In the genomic region with DNA sequence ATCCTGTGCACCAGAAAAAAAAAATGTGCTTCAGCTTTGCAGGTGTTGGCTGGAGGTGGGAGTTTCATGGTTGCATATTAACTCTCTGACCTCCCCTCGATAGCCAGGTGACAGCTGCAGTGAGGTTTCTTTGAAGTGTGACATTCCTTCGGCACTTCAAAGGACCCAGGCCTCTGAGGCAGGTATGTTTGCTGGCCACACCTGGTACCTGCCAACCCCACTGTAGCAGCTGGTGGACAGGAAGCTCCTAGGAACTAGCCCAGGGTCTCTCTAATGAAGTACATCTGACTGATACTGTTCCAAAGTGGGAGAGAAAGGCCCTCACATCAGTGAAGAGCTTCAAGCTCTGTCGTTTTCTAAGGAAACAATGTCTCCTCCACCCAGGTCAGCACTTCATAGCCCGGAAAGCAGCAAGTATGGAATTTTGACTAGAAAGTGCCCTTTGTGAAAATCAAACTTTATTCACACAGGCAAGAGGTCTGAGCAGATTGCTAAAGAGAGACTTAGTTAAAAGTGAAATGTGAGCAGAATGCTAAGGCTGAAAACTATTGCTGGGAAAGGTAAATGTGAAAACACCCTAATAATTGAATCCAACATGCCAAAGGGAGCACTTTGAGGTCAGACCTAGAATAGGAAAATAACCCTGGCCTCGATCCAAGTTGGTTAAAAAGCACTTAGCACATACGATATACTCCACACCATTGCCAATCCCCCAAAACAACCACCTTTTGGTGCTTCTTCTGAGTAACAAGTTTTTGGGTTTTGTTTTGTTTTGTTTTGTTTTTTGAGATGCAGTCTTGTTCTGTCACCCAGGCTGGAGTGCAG, we compare ENCODE assay signal across 1 cellular context.
A peak's percentile ranks its signal among the peaks of the same experiment; 100 is the strongest.
TF ChIP-seq lines count a peak whose summit lies in the region.

No MANE protein-coding gene starts in this region.

TF ChIP-seq in HepG2, 621 proteins besides CTCF, POLR2A, EP300 and RAD21 (continued from another document and continues in another):
- no peak for TF ChIP-seq CC2D1A (CRISPR knock-in tag; IDR thresholded peaks at IDR 0.05)
- no peak for TF ChIP-seq ATAD3A (CRISPR knock-in tag; IDR thresholded peaks at IDR 0.05)
- TF ChIP-seq, protein P1, sequence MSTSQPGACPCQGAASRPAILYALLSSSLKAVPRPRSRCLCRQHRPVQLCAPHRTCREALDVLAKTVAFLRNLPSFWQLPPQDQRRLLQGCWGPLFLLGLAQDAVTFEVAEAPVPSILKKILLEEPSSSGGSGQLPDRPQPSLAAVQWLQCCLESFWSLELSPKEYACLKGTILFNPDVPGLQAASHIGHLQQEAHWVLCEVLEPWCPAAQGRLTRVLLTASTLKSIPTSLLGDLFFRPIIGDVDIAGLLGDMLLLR (CRISPR knock-in tag; IDR thresholded peaks at IDR 0.05) = no peak
- TF ChIP-seq ZNF382 (CRISPR knock-in tag; IDR thresholded peaks at IDR 0.05; ENCODE audit: borderline replicate concordance) = no peak
- TF ChIP-seq, protein P2, sequence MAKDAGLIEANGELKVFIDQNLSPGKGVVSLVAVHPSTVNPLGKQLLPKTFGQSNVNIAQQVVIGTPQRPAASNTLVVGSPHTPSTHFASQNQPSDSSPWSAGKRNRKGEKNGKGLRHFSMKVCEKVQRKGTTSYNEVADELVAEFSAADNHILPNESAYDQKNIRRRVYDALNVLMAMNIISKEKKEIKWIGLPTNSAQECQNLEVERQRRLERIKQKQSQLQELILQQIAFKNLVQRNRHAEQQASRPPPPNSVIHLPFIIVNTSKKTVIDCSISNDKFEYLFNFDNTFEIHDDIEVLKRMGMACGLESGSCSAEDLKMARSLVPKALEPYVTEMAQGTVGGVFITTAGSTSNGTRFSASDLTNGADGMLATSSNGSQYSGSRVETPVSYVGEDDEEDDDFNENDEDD (CRISPR knock-in tag; IDR thresholded peaks at IDR 0.05; ENCODE audit: borderline replicate concordance) = 0 out of 2 replicates have a peak, but pooled peaks have one; percentile 20
- TF ChIP-seq, protein P3, sequence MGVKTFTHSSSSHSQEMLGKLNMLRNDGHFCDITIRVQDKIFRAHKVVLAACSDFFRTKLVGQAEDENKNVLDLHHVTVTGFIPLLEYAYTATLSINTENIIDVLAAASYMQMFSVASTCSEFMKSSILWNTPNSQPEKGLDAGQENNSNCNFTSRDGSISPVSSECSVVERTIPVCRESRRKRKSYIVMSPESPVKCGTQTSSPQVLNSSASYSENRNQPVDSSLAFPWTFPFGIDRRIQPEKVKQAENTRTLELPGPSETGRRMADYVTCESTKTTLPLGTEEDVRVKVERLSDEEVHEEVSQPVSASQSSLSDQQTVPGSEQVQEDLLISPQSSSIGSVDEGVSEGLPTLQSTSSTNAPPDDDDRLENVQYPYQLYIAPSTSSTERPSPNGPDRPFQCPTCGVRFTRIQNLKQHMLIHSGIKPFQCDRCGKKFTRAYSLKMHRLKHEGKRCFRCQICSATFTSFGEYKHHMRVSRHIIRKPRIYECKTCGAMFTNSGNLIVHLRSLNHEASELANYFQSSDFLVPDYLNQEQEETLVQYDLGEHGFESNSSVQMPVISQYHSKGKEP (CRISPR knock-in tag; IDR thresholded peaks at IDR 0.05) = no peak
- TF ChIP-seq ZMYM3 (CRISPR knock-in tag; IDR thresholded peaks at IDR 0.05) = no peak
- TF ChIP-seq HOXA5 (CRISPR knock-in tag; IDR thresholded peaks at IDR 0.05) = no peak
- TF ChIP-seq, protein P4, sequence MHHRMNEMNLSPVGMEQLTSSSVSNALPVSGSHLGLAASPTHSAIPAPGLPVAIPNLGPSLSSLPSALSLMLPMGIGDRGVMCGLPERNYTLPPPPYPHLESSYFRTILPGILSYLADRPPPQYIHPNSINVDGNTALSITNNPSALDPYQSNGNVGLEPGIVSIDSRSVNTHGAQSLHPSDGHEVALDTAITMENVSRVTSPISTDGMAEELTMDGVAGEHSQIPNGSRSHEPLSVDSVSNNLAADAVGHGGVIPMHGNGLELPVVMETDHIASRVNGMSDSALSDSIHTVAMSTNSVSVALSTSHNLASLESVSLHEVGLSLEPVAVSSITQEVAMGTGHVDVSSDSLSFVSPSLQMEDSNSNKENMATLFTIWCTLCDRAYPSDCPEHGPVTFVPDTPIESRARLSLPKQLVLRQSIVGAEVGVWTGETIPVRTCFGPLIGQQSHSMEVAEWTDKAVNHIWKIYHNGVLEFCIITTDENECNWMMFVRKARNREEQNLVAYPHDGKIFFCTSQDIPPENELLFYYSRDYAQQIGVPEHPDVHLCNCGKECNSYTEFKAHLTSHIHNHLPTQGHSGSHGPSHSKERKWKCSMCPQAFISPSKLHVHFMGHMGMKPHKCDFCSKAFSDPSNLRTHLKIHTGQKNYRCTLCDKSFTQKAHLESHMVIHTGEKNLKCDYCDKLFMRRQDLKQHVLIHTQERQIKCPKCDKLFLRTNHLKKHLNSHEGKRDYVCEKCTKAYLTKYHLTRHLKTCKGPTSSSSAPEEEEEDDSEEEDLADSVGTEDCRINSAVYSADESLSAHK (CRISPR knock-in tag; IDR thresholded peaks at IDR 0.05; ENCODE audit: borderline replicate concordance) = no peak
- TF ChIP-seq, protein P5, sequence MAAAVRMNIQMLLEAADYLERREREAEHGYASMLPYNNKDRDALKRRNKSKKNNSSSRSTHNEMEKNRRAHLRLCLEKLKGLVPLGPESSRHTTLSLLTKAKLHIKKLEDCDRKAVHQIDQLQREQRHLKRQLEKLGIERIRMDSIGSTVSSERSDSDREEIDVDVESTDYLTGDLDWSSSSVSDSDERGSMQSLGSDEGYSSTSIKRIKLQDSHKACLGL (CRISPR knock-in tag; IDR thresholded peaks at IDR 0.05) = no peak
- TF ChIP-seq RXRA (CRISPR knock-in tag; IDR thresholded peaks at IDR 0.05) = peak; percentile 86; the same call in 1 of the 2 replicates
- no peak for TF ChIP-seq KLF6 (CRISPR knock-in tag; IDR thresholded peaks at IDR 0.05)
- TF ChIP-seq ZNF17 (CRISPR knock-in tag; IDR thresholded peaks at IDR 0.05) = no peak
- no peak for TF ChIP-seq ZSCAN29 (CRISPR knock-in tag; conservative IDR thresholded peaks at IDR 0.05)
- peak; percentile 85 for TF ChIP-seq HDAC2 (CRISPR knock-in tag; IDR thresholded peaks at IDR 0.05)
- TF ChIP-seq MED8 (CRISPR knock-in tag; IDR thresholded peaks at IDR 0.05; ENCODE audit: insufficient replicate concordance) = peak; percentile 52
- TF ChIP-seq, protein P6, sequence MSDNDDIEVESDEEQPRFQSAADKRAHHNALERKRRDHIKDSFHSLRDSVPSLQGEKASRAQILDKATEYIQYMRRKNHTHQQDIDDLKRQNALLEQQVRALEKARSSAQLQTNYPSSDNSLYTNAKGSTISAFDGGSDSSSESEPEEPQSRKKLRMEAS (IDR thresholded peaks at IDR 0.05) = peak; percentile 33; the same call in 1 of the 2 replicates
- TF ChIP-seq ZNF180 (CRISPR knock-in tag; IDR thresholded peaks at IDR 0.05; ENCODE audit: borderline replicate concordance, low read depth) = no peak
- no peak for TF ChIP-seq MIER3 (CRISPR knock-in tag; IDR thresholded peaks at IDR 0.05; ENCODE audit: borderline replicate concordance)
- TF ChIP-seq FOXM1 (CRISPR knock-in tag; IDR thresholded peaks at IDR 0.05) = no peak
- no peak for TF ChIP-seq SIN3B (IDR thresholded peaks at IDR 0.05; ENCODE audit: low read length)
- TF ChIP-seq, protein P7, sequence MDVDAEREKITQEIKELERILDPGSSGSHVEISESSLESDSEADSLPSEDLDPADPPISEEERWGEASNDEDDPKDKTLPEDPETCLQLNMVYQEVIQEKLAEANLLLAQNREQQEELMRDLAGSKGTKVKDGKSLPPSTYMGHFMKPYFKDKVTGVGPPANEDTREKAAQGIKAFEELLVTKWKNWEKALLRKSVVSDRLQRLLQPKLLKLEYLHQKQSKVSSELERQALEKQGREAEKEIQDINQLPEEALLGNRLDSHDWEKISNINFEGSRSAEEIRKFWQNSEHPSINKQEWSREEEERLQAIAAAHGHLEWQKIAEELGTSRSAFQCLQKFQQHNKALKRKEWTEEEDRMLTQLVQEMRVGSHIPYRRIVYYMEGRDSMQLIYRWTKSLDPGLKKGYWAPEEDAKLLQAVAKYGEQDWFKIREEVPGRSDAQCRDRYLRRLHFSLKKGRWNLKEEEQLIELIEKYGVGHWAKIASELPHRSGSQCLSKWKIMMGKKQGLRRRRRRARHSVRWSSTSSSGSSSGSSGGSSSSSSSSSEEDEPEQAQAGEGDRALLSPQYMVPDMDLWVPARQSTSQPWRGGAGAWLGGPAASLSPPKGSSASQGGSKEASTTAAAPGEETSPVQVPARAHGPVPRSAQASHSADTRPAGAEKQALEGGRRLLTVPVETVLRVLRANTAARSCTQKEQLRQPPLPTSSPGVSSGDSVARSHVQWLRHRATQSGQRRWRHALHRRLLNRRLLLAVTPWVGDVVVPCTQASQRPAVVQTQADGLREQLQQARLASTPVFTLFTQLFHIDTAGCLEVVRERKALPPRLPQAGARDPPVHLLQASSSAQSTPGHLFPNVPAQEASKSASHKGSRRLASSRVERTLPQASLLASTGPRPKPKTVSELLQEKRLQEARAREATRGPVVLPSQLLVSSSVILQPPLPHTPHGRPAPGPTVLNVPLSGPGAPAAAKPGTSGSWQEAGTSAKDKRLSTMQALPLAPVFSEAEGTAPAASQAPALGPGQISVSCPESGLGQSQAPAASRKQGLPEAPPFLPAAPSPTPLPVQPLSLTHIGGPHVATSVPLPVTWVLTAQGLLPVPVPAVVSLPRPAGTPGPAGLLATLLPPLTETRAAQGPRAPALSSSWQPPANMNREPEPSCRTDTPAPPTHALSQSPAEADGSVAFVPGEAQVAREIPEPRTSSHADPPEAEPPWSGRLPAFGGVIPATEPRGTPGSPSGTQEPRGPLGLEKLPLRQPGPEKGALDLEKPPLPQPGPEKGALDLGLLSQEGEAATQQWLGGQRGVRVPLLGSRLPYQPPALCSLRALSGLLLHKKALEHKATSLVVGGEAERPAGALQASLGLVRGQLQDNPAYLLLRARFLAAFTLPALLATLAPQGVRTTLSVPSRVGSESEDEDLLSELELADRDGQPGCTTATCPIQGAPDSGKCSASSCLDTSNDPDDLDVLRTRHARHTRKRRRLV (CRISPR knock-in tag; IDR thresholded peaks at IDR 0.05) = no peak
- TF ChIP-seq, protein P8, sequence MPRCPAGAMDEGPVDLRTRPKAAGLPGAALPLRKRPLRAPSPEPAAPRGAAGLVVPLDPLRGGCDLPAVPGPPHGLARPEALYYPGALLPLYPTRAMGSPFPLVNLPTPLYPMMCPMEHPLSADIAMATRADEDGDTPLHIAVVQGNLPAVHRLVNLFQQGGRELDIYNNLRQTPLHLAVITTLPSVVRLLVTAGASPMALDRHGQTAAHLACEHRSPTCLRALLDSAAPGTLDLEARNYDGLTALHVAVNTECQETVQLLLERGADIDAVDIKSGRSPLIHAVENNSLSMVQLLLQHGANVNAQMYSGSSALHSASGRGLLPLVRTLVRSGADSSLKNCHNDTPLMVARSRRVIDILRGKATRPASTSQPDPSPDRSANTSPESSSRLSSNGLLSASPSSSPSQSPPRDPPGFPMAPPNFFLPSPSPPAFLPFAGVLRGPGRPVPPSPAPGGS (CRISPR knock-in tag; IDR thresholded peaks at IDR 0.05) = no peak
- TF ChIP-seq, protein P9, sequence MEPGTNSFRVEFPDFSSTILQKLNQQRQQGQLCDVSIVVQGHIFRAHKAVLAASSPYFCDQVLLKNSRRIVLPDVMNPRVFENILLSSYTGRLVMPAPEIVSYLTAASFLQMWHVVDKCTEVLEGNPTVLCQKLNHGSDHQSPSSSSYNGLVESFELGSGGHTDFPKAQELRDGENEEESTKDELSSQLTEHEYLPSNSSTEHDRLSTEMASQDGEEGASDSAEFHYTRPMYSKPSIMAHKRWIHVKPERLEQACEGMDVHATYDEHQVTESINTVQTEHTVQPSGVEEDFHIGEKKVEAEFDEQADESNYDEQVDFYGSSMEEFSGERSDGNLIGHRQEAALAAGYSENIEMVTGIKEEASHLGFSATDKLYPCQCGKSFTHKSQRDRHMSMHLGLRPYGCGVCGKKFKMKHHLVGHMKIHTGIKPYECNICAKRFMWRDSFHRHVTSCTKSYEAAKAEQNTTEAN (CRISPR knock-in tag; conservative IDR thresholded peaks at IDR 0.05) = no peak
- no peak for TF ChIP-seq TRIM24 (CRISPR knock-in tag; IDR thresholded peaks at IDR 0.05)
- TF ChIP-seq PCBP1 (IDR thresholded peaks at IDR 0.05; ENCODE audit: borderline replicate concordance, low read depth, low read length) = no peak
- no peak for TF ChIP-seq TAF15 (IDR thresholded peaks at IDR 0.05; ENCODE audit: low read depth, low read length, poor library complexity, severe bottlenecking)
- TF ChIP-seq, protein P10, sequence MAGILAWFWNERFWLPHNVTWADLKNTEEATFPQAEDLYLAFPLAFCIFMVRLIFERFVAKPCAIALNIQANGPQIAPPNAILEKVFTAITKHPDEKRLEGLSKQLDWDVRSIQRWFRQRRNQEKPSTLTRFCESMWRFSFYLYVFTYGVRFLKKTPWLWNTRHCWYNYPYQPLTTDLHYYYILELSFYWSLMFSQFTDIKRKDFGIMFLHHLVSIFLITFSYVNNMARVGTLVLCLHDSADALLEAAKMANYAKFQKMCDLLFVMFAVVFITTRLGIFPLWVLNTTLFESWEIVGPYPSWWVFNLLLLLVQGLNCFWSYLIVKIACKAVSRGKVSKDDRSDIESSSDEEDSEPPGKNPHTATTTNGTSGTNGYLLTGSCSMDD (CRISPR knock-in tag; IDR thresholded peaks at IDR 0.05) = no peak
- TF ChIP-seq PCBP2 (optimal IDR thresholded peaks at IDR 0.05; ENCODE audit: low read depth, low read length, poor library complexity, severe bottlenecking) = no peak
- no peak for TF ChIP-seq GZF1 (CRISPR knock-in tag; IDR thresholded peaks at IDR 0.05)
- TF ChIP-seq ZNF772 (CRISPR knock-in tag; IDR thresholded peaks at IDR 0.05) = no peak
- TF ChIP-seq HDAC6 (IDR thresholded peaks at IDR 0.05; ENCODE audit: low read depth, low read length) = no peak
- no peak; the same call in 1 of the 2 replicates for TF ChIP-seq REPIN1 (CRISPR knock-in tag; IDR thresholded peaks at IDR 0.05; ENCODE audit: borderline replicate concordance, low read depth)
- TF ChIP-seq MXI1 (IDR thresholded peaks at IDR 0.05; ENCODE audit: borderline replicate concordance, low read depth, low read length) = no peak
- no peak for TF ChIP-seq TAF1 (CRISPR knock-in tag; IDR thresholded peaks at IDR 0.05)
- TF ChIP-seq ATF7-NPFF (CRISPR knock-in tag; IDR thresholded peaks at IDR 0.05; ENCODE audit: low read depth) = no peak
- TF ChIP-seq ZNF326 (CRISPR knock-in tag; IDR thresholded peaks at IDR 0.05; ENCODE audit: borderline replicate concordance) = no peak
- TF ChIP-seq, protein P11, sequence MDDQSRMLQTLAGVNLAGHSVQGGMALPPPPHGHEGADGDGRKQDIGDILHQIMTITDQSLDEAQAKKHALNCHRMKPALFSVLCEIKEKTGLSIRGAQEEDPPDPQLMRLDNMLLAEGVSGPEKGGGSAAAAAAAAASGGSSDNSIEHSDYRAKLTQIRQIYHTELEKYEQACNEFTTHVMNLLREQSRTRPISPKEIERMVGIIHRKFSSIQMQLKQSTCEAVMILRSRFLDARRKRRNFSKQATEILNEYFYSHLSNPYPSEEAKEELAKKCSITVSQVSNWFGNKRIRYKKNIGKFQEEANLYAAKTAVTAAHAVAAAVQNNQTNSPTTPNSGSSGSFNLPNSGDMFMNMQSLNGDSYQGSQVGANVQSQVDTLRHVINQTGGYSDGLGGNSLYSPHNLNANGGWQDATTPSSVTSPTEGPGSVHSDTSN (CRISPR knock-in tag; IDR thresholded peaks at IDR 0.05; ENCODE audit: borderline replicate concordance) = no peak
- TF ChIP-seq ZNF530 (CRISPR knock-in tag; IDR thresholded peaks at IDR 0.05; ENCODE audit: low read depth) = no peak
